Comparison of ENCODE assay signal across 1 cellular context in the genomic region with DNA sequence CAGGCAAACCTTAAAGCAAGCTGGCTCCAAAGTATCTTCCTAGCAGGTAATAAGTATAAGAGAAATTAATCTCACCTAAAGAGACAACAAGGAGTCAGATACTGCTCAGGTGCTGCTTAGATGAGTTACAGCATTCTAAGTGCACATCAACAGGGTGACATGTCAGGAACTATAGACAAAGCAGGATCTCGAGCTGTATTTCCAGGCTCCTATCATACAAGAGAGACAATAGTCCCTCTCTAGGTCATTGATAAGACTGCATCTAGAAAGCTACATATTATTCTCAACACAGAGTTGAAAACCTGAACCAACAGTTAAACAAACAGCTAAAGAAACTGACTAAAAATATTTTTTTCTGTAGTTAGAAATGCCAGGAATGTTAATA.
TF ChIP-seq lines count a peak whose summit lies in the region.

No MANE protein-coding gene starts in this region.

TF ChIP-seq in HepG2, 621 proteins besides CTCF, POLR2A, EP300 and RAD21 (continued from another document and continues in another):
- TF ChIP-seq, protein P1, sequence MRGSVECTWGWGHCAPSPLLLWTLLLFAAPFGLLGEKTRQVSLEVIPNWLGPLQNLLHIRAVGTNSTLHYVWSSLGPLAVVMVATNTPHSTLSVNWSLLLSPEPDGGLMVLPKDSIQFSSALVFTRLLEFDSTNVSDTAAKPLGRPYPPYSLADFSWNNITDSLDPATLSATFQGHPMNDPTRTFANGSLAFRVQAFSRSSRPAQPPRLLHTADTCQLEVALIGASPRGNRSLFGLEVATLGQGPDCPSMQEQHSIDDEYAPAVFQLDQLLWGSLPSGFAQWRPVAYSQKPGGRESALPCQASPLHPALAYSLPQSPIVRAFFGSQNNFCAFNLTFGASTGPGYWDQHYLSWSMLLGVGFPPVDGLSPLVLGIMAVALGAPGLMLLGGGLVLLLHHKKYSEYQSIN (CRISPR knock-in tag; IDR thresholded peaks at IDR 0.05; ENCODE audit: borderline replicate concordance), result no peak
- TF ChIP-seq RORA (CRISPR knock-in tag; IDR thresholded peaks at IDR 0.05) (no peak), YEATS2 (CRISPR knock-in tag; IDR thresholded peaks at IDR 0.05; ENCODE audit: borderline replicate concordance) (no peak), RFXANK (CRISPR knock-in tag; IDR thresholded peaks at IDR 0.05) (no peak), ZNF549 (CRISPR knock-in tag; IDR thresholded peaks at IDR 0.05) (no peak), ZSCAN22 (CRISPR knock-in tag; IDR thresholded peaks at IDR 0.05) (no peak), STAG1 (CRISPR knock-in tag; IDR thresholded peaks at IDR 0.05) (peak; percentile 69), MTA1 (CRISPR knock-in tag; IDR thresholded peaks at IDR 0.05; ENCODE audit: borderline replicate concordance) (no peak), NFYC (CRISPR knock-in tag; IDR thresholded peaks at IDR 0.05) (no peak), ZSCAN29 (CRISPR knock-in tag; conservative IDR thresholded peaks at IDR 0.05) (0 out of 2 replicates have a peak, but pooled peaks have one; percentile 25), NFYB (CRISPR knock-in tag; IDR thresholded peaks at IDR 0.05) (no peak), ZSCAN31 (CRISPR knock-in tag; IDR thresholded peaks at IDR 0.05; ENCODE audit: low read depth) (no peak), MEIS2 (CRISPR knock-in tag; IDR thresholded peaks at IDR 0.05) (no peak), ZNF83 (CRISPR knock-in tag; IDR thresholded peaks at IDR 0.05; ENCODE audit: borderline replicate concordance) (no peak), GFI1 (CRISPR knock-in tag; IDR thresholded peaks at IDR 0.05; ENCODE audit: borderline replicate concordance) (no peak), TP53 (CRISPR knock-in tag; conservative IDR thresholded peaks at IDR 0.05) (no peak), IKZF4 (CRISPR knock-in tag; IDR thresholded peaks at IDR 0.05; ENCODE audit: borderline replicate concordance, low read depth, not compliant biosample characterization) (no peak), ZNF121 (CRISPR knock-in tag; IDR thresholded peaks at IDR 0.05) (no peak), ZFP36 (IDR thresholded peaks at IDR 0.05; ENCODE audit: borderline replicate concordance, low read depth, low read length, partially characterized antibody) (no peak), ZNF737 (CRISPR knock-in tag; IDR thresholded peaks at IDR 0.05; ENCODE audit: borderline replicate concordance) (no peak), NONO (IDR thresholded peaks at IDR 0.05) (no peak), NONO (CRISPR knock-in tag; conservative IDR thresholded peaks at IDR 0.05) (no peak), MIER2 (CRISPR knock-in tag; IDR thresholded peaks at IDR 0.05) (no peak), ZNF20 (CRISPR knock-in tag; IDR thresholded peaks at IDR 0.05) (no peak)
- TF ChIP-seq, protein P2, sequence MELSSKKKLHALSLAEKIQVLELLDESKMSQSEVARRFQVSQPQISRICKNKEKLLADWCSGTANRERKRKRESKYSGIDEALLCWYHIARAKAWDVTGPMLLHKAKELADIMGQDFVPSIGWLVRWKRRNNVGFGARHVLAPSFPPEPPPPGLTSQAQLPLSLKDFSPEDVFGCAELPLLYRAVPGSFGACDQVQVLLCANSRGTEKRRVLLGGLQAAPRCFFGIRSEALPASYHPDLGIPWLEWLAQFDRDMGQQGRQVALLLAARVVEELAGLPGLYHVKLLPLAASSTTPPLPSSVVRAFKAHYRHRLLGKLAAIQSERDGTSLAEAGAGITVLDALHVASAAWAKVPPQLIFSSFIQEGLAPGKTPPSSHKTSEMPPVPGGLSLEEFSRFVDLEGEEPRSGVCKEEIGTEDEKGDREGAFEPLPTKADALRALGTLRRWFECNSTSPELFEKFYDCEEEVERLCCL (CRISPR knock-in tag; IDR thresholded peaks at IDR 0.05; ENCODE audit: borderline replicate concordance), result no peak
- TF ChIP-seq, protein P3, sequence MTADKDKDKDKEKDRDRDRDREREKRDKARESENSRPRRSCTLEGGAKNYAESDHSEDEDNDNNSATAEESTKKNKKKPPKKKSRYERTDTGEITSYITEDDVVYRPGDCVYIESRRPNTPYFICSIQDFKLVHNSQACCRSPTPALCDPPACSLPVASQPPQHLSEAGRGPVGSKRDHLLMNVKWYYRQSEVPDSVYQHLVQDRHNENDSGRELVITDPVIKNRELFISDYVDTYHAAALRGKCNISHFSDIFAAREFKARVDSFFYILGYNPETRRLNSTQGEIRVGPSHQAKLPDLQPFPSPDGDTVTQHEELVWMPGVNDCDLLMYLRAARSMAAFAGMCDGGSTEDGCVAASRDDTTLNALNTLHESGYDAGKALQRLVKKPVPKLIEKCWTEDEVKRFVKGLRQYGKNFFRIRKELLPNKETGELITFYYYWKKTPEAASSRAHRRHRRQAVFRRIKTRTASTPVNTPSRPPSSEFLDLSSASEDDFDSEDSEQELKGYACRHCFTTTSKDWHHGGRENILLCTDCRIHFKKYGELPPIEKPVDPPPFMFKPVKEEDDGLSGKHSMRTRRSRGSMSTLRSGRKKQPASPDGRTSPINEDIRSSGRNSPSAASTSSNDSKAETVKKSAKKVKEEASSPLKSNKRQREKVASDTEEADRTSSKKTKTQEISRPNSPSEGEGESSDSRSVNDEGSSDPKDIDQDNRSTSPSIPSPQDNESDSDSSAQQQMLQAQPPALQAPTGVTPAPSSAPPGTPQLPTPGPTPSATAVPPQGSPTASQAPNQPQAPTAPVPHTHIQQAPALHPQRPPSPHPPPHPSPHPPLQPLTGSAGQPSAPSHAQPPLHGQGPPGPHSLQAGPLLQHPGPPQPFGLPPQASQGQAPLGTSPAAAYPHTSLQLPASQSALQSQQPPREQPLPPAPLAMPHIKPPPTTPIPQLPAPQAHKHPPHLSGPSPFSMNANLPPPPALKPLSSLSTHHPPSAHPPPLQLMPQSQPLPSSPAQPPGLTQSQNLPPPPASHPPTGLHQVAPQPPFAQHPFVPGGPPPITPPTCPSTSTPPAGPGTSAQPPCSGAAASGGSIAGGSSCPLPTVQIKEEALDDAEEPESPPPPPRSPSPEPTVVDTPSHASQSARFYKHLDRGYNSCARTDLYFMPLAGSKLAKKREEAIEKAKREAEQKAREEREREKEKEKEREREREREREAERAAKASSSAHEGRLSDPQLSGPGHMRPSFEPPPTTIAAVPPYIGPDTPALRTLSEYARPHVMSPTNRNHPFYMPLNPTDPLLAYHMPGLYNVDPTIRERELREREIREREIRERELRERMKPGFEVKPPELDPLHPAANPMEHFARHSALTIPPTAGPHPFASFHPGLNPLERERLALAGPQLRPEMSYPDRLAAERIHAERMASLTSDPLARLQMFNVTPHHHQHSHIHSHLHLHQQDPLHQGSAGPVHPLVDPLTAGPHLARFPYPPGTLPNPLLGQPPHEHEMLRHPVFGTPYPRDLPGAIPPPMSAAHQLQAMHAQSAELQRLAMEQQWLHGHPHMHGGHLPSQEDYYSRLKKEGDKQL (CRISPR knock-in tag; IDR thresholded peaks at IDR 0.05; ENCODE audit: low read depth), result no peak
- TF ChIP-seq, protein P4, sequence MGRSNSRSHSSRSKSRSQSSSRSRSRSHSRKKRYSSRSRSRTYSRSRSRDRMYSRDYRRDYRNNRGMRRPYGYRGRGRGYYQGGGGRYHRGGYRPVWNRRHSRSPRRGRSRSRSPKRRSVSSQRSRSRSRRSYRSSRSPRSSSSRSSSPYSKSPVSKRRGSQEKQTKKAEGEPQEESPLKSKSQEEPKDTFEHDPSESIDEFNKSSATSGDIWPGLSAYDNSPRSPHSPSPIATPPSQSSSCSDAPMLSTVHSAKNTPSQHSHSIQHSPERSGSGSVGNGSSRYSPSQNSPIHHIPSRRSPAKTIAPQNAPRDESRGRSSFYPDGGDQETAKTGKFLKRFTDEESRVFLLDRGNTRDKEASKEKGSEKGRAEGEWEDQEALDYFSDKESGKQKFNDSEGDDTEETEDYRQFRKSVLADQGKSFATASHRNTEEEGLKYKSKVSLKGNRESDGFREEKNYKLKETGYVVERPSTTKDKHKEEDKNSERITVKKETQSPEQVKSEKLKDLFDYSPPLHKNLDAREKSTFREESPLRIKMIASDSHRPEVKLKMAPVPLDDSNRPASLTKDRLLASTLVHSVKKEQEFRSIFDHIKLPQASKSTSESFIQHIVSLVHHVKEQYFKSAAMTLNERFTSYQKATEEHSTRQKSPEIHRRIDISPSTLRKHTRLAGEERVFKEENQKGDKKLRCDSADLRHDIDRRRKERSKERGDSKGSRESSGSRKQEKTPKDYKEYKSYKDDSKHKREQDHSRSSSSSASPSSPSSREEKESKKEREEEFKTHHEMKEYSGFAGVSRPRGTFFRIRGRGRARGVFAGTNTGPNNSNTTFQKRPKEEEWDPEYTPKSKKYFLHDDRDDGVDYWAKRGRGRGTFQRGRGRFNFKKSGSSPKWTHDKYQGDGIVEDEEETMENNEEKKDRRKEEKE (IDR thresholded peaks at IDR 0.05), result no peak
- TF ChIP-seq, protein P5, sequence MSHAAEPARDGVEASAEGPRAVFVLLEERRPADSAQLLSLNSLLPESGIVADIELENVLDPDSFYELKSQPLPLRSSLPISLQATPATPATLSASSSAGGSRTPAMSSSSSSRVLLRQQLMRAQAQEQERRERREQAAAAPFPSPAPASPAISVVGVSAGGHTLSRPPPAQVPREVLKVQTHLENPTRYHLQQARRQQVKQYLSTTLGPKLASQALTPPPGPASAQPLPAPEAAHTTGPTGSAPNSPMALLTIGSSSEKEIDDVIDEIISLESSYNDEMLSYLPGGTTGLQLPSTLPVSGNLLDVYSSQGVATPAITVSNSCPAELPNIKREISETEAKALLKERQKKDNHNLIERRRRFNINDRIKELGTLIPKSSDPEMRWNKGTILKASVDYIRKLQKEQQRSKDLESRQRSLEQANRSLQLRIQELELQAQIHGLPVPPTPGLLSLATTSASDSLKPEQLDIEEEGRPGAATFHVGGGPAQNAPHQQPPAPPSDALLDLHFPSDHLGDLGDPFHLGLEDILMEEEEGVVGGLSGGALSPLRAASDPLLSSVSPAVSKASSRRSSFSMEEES (CRISPR knock-in tag; IDR thresholded peaks at IDR 0.05), result no peak
- TF ChIP-seq, protein P6, sequence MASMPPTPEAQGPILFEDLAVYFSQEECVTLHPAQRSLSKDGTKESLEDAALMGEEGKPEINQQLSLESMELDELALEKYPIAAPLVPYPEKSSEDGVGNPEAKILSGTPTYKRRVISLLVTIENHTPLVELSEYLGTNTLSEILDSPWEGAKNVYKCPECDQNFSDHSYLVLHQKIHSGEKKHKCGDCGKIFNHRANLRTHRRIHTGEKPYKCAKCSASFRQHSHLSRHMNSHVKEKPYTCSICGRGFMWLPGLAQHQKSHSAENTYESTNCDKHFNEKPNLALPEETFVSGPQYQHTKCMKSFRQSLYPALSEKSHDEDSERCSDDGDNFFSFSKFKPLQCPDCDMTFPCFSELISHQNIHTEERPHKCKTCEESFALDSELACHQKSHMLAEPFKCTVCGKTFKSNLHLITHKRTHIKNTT (CRISPR knock-in tag; IDR thresholded peaks at IDR 0.05), result no peak
- TF ChIP-seq, protein P7, sequence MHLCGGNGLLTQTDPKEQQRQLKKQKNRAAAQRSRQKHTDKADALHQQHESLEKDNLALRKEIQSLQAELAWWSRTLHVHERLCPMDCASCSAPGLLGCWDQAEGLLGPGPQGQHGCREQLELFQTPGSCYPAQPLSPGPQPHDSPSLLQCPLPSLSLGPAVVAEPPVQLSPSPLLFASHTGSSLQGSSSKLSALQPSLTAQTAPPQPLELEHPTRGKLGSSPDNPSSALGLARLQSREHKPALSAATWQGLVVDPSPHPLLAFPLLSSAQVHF (CRISPR knock-in tag; IDR thresholded peaks at IDR 0.05), result no peak
- TF ChIP-seq, protein P8, sequence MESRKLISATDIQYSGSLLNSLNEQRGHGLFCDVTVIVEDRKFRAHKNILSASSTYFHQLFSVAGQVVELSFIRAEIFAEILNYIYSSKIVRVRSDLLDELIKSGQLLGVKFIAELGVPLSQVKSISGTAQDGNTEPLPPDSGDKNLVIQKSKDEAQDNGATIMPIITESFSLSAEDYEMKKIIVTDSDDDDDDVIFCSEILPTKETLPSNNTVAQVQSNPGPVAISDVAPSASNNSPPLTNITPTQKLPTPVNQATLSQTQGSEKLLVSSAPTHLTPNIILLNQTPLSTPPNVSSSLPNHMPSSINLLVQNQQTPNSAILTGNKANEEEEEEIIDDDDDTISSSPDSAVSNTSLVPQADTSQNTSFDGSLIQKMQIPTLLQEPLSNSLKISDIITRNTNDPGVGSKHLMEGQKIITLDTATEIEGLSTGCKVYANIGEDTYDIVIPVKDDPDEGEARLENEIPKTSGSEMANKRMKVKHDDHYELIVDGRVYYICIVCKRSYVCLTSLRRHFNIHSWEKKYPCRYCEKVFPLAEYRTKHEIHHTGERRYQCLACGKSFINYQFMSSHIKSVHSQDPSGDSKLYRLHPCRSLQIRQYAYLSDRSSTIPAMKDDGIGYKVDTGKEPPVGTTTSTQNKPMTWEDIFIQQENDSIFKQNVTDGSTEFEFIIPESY (CRISPR knock-in tag; IDR thresholded peaks at IDR 0.05), result no peak
- TF ChIP-seq, protein P9, sequence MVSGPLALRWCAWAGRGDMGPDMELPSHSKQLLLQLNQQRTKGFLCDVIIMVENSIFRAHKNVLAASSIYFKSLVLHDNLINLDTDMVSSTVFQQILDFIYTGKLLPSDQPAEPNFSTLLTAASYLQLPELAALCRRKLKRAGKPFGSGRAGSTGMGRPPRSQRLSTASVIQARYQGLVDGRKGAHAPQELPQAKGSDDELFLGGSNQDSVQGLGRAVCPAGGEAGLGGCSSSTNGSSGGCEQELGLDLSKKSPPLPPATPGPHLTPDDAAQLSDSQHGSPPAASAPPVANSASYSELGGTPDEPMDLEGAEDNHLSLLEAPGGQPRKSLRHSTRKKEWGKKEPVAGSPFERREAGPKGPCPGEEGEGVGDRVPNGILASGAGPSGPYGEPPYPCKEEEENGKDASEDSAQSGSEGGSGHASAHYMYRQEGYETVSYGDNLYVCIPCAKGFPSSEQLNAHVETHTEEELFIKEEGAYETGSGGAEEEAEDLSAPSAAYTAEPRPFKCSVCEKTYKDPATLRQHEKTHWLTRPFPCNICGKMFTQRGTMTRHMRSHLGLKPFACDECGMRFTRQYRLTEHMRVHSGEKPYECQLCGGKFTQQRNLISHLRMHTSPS (CRISPR knock-in tag; IDR thresholded peaks at IDR 0.05; ENCODE audit: low read depth), result no peak
- TF ChIP-seq, protein P10, sequence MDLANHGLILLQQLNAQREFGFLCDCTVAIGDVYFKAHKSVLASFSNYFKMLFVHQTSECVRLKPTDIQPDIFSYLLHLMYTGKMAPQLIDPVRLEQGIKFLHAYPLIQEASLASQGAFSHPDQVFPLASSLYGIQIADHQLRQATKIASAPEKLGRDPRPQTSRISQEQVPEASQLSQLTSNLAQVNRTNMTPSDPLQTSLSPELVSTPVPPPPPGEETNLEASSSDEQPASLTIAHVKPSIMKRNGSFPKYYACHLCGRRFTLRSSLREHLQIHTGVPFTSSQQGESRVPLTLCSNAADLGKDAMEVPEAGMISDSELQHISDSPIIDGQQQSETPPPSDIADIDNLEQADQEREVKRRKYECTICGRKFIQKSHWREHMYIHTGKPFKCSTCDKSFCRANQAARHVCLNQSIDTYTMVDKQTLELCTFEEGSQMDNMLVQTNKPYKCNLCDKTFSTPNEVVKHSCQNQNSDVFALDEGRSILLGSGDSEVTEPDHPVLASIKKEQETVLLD (CRISPR knock-in tag; IDR thresholded peaks at IDR 0.05; ENCODE audit: low read depth), result no peak
- TF ChIP-seq, protein P11, sequence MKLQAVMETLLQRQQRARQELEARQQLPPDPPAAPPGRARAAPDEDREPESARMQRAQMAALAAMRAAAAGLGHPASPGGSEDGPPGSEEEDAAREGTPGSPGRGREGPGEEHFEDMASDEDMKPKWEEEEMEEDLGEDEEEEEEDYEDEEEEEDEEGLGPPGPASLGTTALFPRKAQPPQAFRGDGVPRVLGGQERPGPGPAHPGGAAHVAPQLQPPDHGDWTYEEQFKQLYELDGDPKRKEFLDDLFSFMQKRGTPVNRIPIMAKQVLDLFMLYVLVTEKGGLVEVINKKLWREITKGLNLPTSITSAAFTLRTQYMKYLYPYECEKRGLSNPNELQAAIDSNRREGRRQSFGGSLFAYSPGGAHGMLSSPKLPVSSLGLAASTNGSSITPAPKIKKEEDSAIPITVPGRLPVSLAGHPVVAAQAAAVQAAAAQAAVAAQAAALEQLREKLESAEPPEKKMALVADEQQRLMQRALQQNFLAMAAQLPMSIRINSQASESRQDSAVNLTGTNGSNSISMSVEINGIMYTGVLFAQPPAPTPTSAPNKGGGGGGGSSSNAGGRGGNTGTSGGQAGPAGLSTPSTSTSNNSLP (IDR thresholded peaks at IDR 0.05; ENCODE audit: low read depth, low read length), result 0 out of 2 replicates have a peak, but pooled peaks have one; percentile 68
